24 cellular contexts compared by ENCODE assay signal in genomic region chr11:120482149-120482548, GRCh38. TPM values are rescaled to one million over a fixed set of nuclear protein-coding genes. Genes with fewer than 3 reads are reported as not detected.
DNase-seq lines count a peak whose midpoint lies in the region; ATAC-seq lines count a peak whose summit lies in the region.
"Had no signal": no experiment of that assay in that cellular context is flagged by ENCODE, and none has a peak within 500 bp of the region (broad histone marks: within the 10 kb centered on the region; RNA-seq: fewer than 3 reads in every experiment).

No MANE protein-coding gene starts in this region.

- H3K18ac ChIP-seq in mesenchymal stem cell (ENCODE audit: low read depth in 1 of 2, low read length in 2 of 2): no peak overlapping the region

- no peak overlapping the region for H2BK120ac ChIP-seq in mesenchymal stem cell (ENCODE audit: low read depth, low read length)

- no peak overlapping the region for H3K4me2 ChIP-seq in mesenchymal stem cell (ENCODE audit: low read length, poor library complexity, severe bottlenecking)

- H3K9me3 ChIP-seq in mesenchymal stem cell (ENCODE audit: control insufficient read depth, low read length): no peaks in the 10 kb centered on the region
- H3K9me3 ChIP-seq: stomach, upper lobe of left lung had no signal

- H4K91ac ChIP-seq in mesenchymal stem cell (ENCODE audit: low read length): no peak overlapping the region

- no peak overlapping the region for H3K27ac Mint-ChIP-seq in stimulated activated naive B cell treated with anti-CD40 and anti-IgM and Interleukin-4, amounts not matched to agents 10 μg/mL and 1 μg/mL and 100 μg/mL, for 72 hours
- H3K27ac Mint-ChIP-seq: activated B cell treated with CpG ODN at 0.5 μM for 24 hours; activated CD8-positive, alpha-beta T cell treated with anti-CD3 and anti-CD28 coated beads for 36 hours; activated naive CD4-positive, alpha-beta T cell treated with anti-CD3 and anti-CD28 coated beads for 36 hours; activated T-cell treated with anti-CD3 and anti-CD28 coated beads, Interleukin-2, amount 50 U/mL, for 24 hours; naive B cell; T-helper 17 cell had no signal

- H3K4me3 ChIP-seq in mesenchymal stem cell (ENCODE audit: insufficient read depth in 1 of 2, low read depth in 1 of 2, low read length in 2 of 2): no peak overlapping the region
- H3K4me3 ChIP-seq: stomach, upper lobe of left lung had no signal

- H2BK15ac ChIP-seq in mesenchymal stem cell (ENCODE audit: low read depth, poor library complexity, severe bottlenecking): no peak overlapping the region

- no peak overlapping the region for H3K9ac ChIP-seq in mesenchymal stem cell (ENCODE audit: low read length)

- no peak overlapping the region for H2AK5ac ChIP-seq in mesenchymal stem cell (ENCODE audit: low read length, severe bottlenecking)

- WGBS in mesenchymal stem cell: 80% methylated on average over 6 of the region's 6 CpGs

- H3K23ac ChIP-seq in mesenchymal stem cell (ENCODE audit: low read length in 2 of 2): no peak overlapping the region

- H4K8ac ChIP-seq in mesenchymal stem cell (ENCODE audit: low read length): no peak overlapping the region

- H2BK5ac ChIP-seq in mesenchymal stem cell (ENCODE audit: low read depth, low read length, poor library complexity, severe bottlenecking): no peak overlapping the region

- H3K36me3 Mint-ChIP-seq in stimulated activated naive B cell treated with anti-CD40 and anti-IgM and Interleukin-4, amounts not matched to agents 10 μg/mL and 1 μg/mL and 100 μg/mL, for 72 hours: peaks cover 31 to 46% of the 10 kb centered on the region in 2 donors

- H2BK12ac ChIP-seq in mesenchymal stem cell (ENCODE audit: low read length in 2 of 2): no peak overlapping the region

- H3K27ac ChIP-seq in mesenchymal stem cell (ENCODE audit: low read length, poor library complexity, severe bottlenecking): no peak overlapping the region
- H3K27ac ChIP-seq: stomach, upper lobe of left lung had no signal

- H2AFZ ChIP-seq in mesenchymal stem cell (ENCODE audit: low read depth, low read length): no peak overlapping the region

- DNase-seq in EL (peak; percentile 30), LoVo (ENCODE audit: low spot score) (peak; percentile 63), cerebellum (ENCODE audit: low spot score) (peak; percentile 6), mesenchymal stem cell (peak; percentile 35), NCI-H2107 (lab: John Stamatoyannopoulos, UW) (no peak), CD1c-positive myeloid dendritic cell (ENCODE audit: extremely low spot score) (no peak)
- DNase-seq in stimulated activated naive B cell treated with anti-CD40 and anti-IgM and Interleukin-4, amounts not matched to agents 10 μg/mL and 1 μg/mL and 100 μg/mL, for 72 hours: no peak
- DNase-seq in effector CD8-positive, alpha-beta T cell (lab: John Stamatoyannopoulos, UW): no peak
- DNase-seq: activated B cell treated with CpG ODN at 0.5 μM for 24 hours; activated CD8-positive, alpha-beta T cell treated with anti-CD3 and anti-CD28 coated beads for 36 hours; activated naive CD4-positive, alpha-beta T cell treated with anti-CD3 and anti-CD28 coated beads for 36 hours; activated T-cell treated with anti-CD3 and anti-CD28 coated beads, Interleukin-2, amount 50 U/mL, for 24 hours; anterior cingulate cortex; effector memory CD8-positive, alpha-beta T cell; hippocampal formation; kidney; naive B cell; NCI-H1048; NCI-H2029 treated with DMSO at 0.1 percent for 48 hours; NCI-H524; stomach; T-helper 17 cell; upper lobe of left lung had no signal

- H3K14ac ChIP-seq in mesenchymal stem cell (ENCODE audit: low read length in 2 of 2): no peak overlapping the region

- no peaks in the 10 kb centered on the region for H3K9me3 Mint-ChIP-seq in stimulated activated naive B cell treated with anti-CD40 and anti-IgM and Interleukin-4, amounts not matched to agents 10 μg/mL and 1 μg/mL and 100 μg/mL, for 72 hours
- H3K9me3 Mint-ChIP-seq: activated B cell treated with CpG ODN at 0.5 μM for 24 hours; activated CD8-positive, alpha-beta T cell treated with anti-CD3 and anti-CD28 coated beads for 36 hours; activated naive CD4-positive, alpha-beta T cell treated with anti-CD3 and anti-CD28 coated beads for 36 hours; activated T-cell treated with anti-CD3 and anti-CD28 coated beads, Interleukin-2, amount 50 U/mL, for 24 hours; effector memory CD8-positive, alpha-beta T cell; naive B cell had no signal

- ATAC-seq in stimulated activated naive B cell treated with anti-CD40 and anti-IgM and Interleukin-4, amounts not matched to agents 10 μg/mL and 1 μg/mL and 100 μg/mL, for 72 hours (replicated peaks): no peak
- ATAC-seq: activated CD8-positive, alpha-beta T cell treated with anti-CD3 and anti-CD28 coated beads for 36 hours; effector memory CD8-positive, alpha-beta T cell; T-helper 17 cell had no signal

- H3K4me1 Mint-ChIP-seq in stimulated activated naive B cell treated with anti-CD40 and anti-IgM and Interleukin-4, amounts not matched to agents 10 μg/mL and 1 μg/mL and 100 μg/mL, for 72 hours: no peaks in the 10 kb centered on the region
- H3K4me1 Mint-ChIP-seq: activated B cell treated with CpG ODN at 0.5 μM for 24 hours, naive B cell had no signal

- no peak overlapping the region for H3K4me3 Mint-ChIP-seq in stimulated activated naive B cell treated with anti-CD40 and anti-IgM and Interleukin-4, amounts not matched to agents 10 μg/mL and 1 μg/mL and 100 μg/mL, for 72 hours
- H3K4me3 Mint-ChIP-seq: activated B cell treated with CpG ODN at 0.5 μM for 24 hours; activated CD8-positive, alpha-beta T cell treated with anti-CD3 and anti-CD28 coated beads for 36 hours; activated naive CD4-positive, alpha-beta T cell treated with anti-CD3 and anti-CD28 coated beads for 36 hours; activated T-cell treated with anti-CD3 and anti-CD28 coated beads, Interleukin-2, amount 50 U/mL, for 24 hours; effector memory CD8-positive, alpha-beta T cell; naive B cell; T-helper 17 cell had no signal

- H3K4ac ChIP-seq in mesenchymal stem cell (ENCODE audit: low read depth in 1 of 2, low read length in 2 of 2): no peak overlapping the region

- H3K4me1 ChIP-seq in mesenchymal stem cell (ENCODE audit: control insufficient read depth, insufficient read depth, low read depth, low read length): peaks cover 2% of the 10 kb centered on the region
- H3K4me1 ChIP-seq: stomach, upper lobe of left lung had no signal

- H3K36me3 ChIP-seq in mesenchymal stem cell (ENCODE audit: control insufficient read depth in 1 of 2, insufficient read depth in 2 of 2, low read depth in 1 of 2, low read length in 2 of 2): peaks cover 39 to 87% of the 10 kb centered on the region in 2 experiments

- H3K27me3 Mint-ChIP-seq in stimulated activated naive B cell treated with anti-CD40 and anti-IgM and Interleukin-4, amounts not matched to agents 10 μg/mL and 1 μg/mL and 100 μg/mL, for 72 hours: no peaks in the 10 kb centered on the region
- H3K27me3 Mint-ChIP-seq: activated B cell treated with CpG ODN at 0.5 μM for 24 hours; activated CD8-positive, alpha-beta T cell treated with anti-CD3 and anti-CD28 coated beads for 36 hours; activated T-cell treated with anti-CD3 and anti-CD28 coated beads, Interleukin-2, amount 50 U/mL, for 24 hours; effector memory CD8-positive, alpha-beta T cell; naive B cell; T-helper 17 cell had no signal

- H3K79me1 ChIP-seq in mesenchymal stem cell (replicated peaks; ENCODE audit: low read length, poor library complexity, severe bottlenecking): peaks cover 23% of the 10 kb centered on the region

- H3K27me3 ChIP-seq in mesenchymal stem cell (ENCODE audit: control insufficient read depth in 1 of 2, insufficient read depth in 1 of 2, low read length in 2 of 2): no peaks in the 10 kb centered on the region
- H3K27me3 ChIP-seq: stomach, upper lobe of left lung had no signal

RNA-seq across cellular contexts. Expression of gene GRIK4, which starts 29.4 kb away (rescaled TPM):
- 9.1 TPM for total RNA-seq in cerebellum
- polyA plus RNA-seq in mesenchymal stem cell (2013, experiment 1 of 2): 0.26 TPM
- 0.23 TPM for polyA plus RNA-seq in mesenchymal stem cell (2013, experiment 2 of 2)
- total RNA-seq: activated B cell treated with CpG ODN at 0.5 μM for 24 hours; activated CD8-positive, alpha-beta T cell treated with anti-CD3 and anti-CD28 coated beads for 36 hours; activated naive CD4-positive, alpha-beta T cell treated with anti-CD3 and anti-CD28 coated beads for 36 hours; stomach had no signal
- polyA plus RNA-seq: BJ had no signal

Comparison
In these comparisons a context has a peak if more than half of its experiments do, and no peak if none do; other contexts are left out.
1. DNase-seq: peak in EL (single experiment), LoVo (single experiment), cerebellum (single experiment) and mesenchymal stem cell (single experiment); none in NCI-H2107 (single experiment), CD1c-positive myeloid dendritic cell (single experiment), stimulated activated naive B cell treated with anti-CD40 and anti-IgM and Interleukin-4, amounts not matched to agents 10 μg/mL and 1 μg/mL and 100 μg/mL, for 72 hours (single experiment) and effector CD8-positive, alpha-beta T cell (single experiment).